Comparison of ENCODE assay signal across 10 cellular contexts in genomic region chrX:13250831-13251612, GRCh38.
DNase-seq lines count a peak whose midpoint lies in the region; ATAC-seq, FAIRE-seq and TF ChIP-seq lines count a peak whose summit lies in the region.
"Had no signal": no experiment of that assay in that cellular context is flagged by ENCODE, and none has a peak within 500 bp of the region (broad histone marks: within the 10 kb centered on the region; RNA-seq: fewer than 3 reads in every experiment).

No MANE protein-coding gene starts in this region.

- H3K4me2 ChIP-seq in astrocyte (ENCODE audit: low read length), result peak overlapping the region; percentile 7

- H3K27ac ChIP-seq in astrocyte (ENCODE audit: low read depth, low read length) (peak overlapping the region; percentile 49), left ventricle myocardium inferior (replicated peaks) (peak overlapping the region; percentile 60)

- no peaks in the 10 kb centered on the region for H3K27me3 ChIP-seq in astrocyte (ENCODE audit: insufficient read depth, low read length)
- H3K27me3 ChIP-seq in left ventricle myocardium inferior (ENCODE audit: low read depth), result no peaks in the 10 kb centered on the region
- no peaks in the 10 kb centered on the region for H3K27me3 ChIP-seq in BE2C

- no peaks in the 10 kb centered on the region for H3K79me2 ChIP-seq in astrocyte (ENCODE audit: insufficient read depth, low read length)

- no peak for TF ChIP-seq CTCF in astrocyte (IDR thresholded peaks at IDR 0.05; ENCODE audit: insufficient read depth, low read depth, low read length)
- no peak for TF ChIP-seq CTCF in left ventricle myocardium inferior (IDR thresholded peaks at IDR 0.05; ENCODE audit: borderline replicate concordance)
- TF ChIP-seq CTCF in BE2C (IDR thresholded peaks at IDR 0.05; ENCODE audit: low read depth, low read length), result no peak

- H3K9me3 ChIP-seq in astrocyte (ENCODE audit: insufficient read depth, low read depth, low read length), result no peaks in the 10 kb centered on the region
- H3K9me3 ChIP-seq in left ventricle myocardium inferior (replicated peaks), result no peaks in the 10 kb centered on the region
- H3K9me3 ChIP-seq in BE2C, result no peaks in the 10 kb centered on the region
- no peaks in the 10 kb centered on the region for H3K9me3 ChIP-seq in T-helper 17 cell (ENCODE audit: control insufficient read depth, low read length, poor library complexity, severe bottlenecking)

- no peaks in the 10 kb centered on the region for H3K4me1 ChIP-seq in astrocyte (ENCODE audit: insufficient read depth, low read length)
- H3K4me1 ChIP-seq in left ventricle myocardium inferior, result no peaks in the 10 kb centered on the region
- no peaks in the 10 kb centered on the region for H3K4me1 ChIP-seq in BE2C

- no peaks in the 10 kb centered on the region for H4K20me1 ChIP-seq in astrocyte (ENCODE audit: insufficient read depth, low read length)

- no peak overlapping the region for H3K9ac ChIP-seq in astrocyte (ENCODE audit: low read length)

- DNase-seq in HCEC 1CT (peak; percentile 87), astrocyte (ENCODE audit: low read depth) (peak; percentile 97), left ventricle myocardium inferior (no peak), smooth muscle cell of the brain vasculature (ENCODE audit: low read depth, low spot score) (peak; percentile 65), BE2C (no peak), NCI-H748 (lab: John Stamatoyannopoulos, UW; ENCODE audit: unreplicated experiment) (no peak), HuH-7 (ENCODE audit: low spot score) (no peak), T-helper 17 cell (no peak)
- DNase-seq: activated T-cell treated with anti-CD3 and anti-CD28 coated beads, Interleukin-2, amount 50 U/mL, for 4 hours; NCI-H1930 had no signal

- intact Hi-C loops in left ventricle myocardium inferior (cut with micrococcal nuclease), result no loop called here

- peaks cover 2% of the 10 kb centered on the region for H3K9me3 Mint-ChIP-seq in astrocyte (ENCODE audit: unreplicated experiment)

- peak; percentile 100 for FAIRE-seq in astrocyte (lab: Jason Lieb, UNC)

- H3K4me3 ChIP-seq in astrocyte (ENCODE audit: insufficient read depth, low read depth, low read length) (no peak overlapping the region), left ventricle myocardium inferior (peak overlapping the region; percentile 1), BE2C (ENCODE audit: low read depth, low read length) (no peak overlapping the region)

- H3K36me3 Mint-ChIP-seq in astrocyte (ENCODE audit: low read depth, unreplicated experiment) (no peaks in the 10 kb centered on the region), T-helper 17 cell (ENCODE audit: low read depth) (no peaks in the 10 kb centered on the region)

- H3K27me3 Mint-ChIP-seq in astrocyte (ENCODE audit: low read depth, unreplicated experiment), result no peaks in the 10 kb centered on the region
- no peaks in the 10 kb centered on the region for H3K27me3 Mint-ChIP-seq in T-helper 17 cell

- no peaks in the 10 kb centered on the region for H3K36me3 ChIP-seq in astrocyte (ENCODE audit: insufficient read depth, low read length)
- no peaks in the 10 kb centered on the region for H3K36me3 ChIP-seq in left ventricle myocardium inferior
- no peaks in the 10 kb centered on the region for H3K36me3 ChIP-seq in BE2C

- H3K27ac Mint-ChIP-seq in astrocyte (ENCODE audit: unreplicated experiment), result peak overlapping the region; percentile 88
- no peak overlapping the region for H3K27ac Mint-ChIP-seq in T-helper 17 cell

- no peak for ATAC-seq in T-helper 17 cell
- ATAC-seq: activated T-cell treated with anti-CD3 and anti-CD28 coated beads, Interleukin-2, amount 50 U/mL, for 4 hours had no signal

- H3K4me1 Mint-ChIP-seq in astrocyte (ENCODE audit: low read depth, unreplicated experiment) (peaks cover 32% of the 10 kb centered on the region), T-helper 17 cell (peaks cover 2% of the 10 kb centered on the region)

- H2AFZ ChIP-seq in astrocyte (ENCODE audit: low read depth, low read length), result no peak overlapping the region

- no peak overlapping the region for H3K4me3 Mint-ChIP-seq in astrocyte (ENCODE audit: unreplicated experiment)
- no peak overlapping the region for H3K4me3 Mint-ChIP-seq in T-helper 17 cell
- H3K4me3 Mint-ChIP-seq: activated T-cell treated with anti-CD3 and anti-CD28 coated beads, Interleukin-2, amount 50 U/mL, for 4 hours had no signal

Comparison
In these comparisons a context has a peak if more than half of its experiments do, and no peak if none do; other contexts are left out.
1. DNase-seq: peak in HCEC 1CT (single experiment), astrocyte (single experiment) and smooth muscle cell of the brain vasculature (single experiment); none in left ventricle myocardium inferior (single experiment), BE2C (single experiment), NCI-H748 (single experiment), HuH-7 (single experiment) and T-helper 17 cell (0 of 3).